10 cellular contexts compared by ENCODE assay signal in genomic region chr1:156505679-156506298, GRCh38. TPM values are rescaled to one million over a fixed set of nuclear protein-coding genes. Genes with fewer than 3 reads are reported as not detected.
DNase-seq lines count a peak whose midpoint lies in the region; ATAC-seq, FAIRE-seq and TF ChIP-seq lines count a peak whose summit lies in the region.
"Had no signal": no experiment of that assay in that cellular context is flagged by ENCODE, and none has a peak within 500 bp of the region (broad histone marks: within the 10 kb centered on the region; RNA-seq: fewer than 3 reads in every experiment).

No MANE protein-coding gene starts in this region.

- no peak for TF ChIP-seq POLR2A in HepG2 (IDR thresholded peaks at IDR 0.05; ENCODE audit: insufficient read depth in 1 of 2, low read depth in 2 of 2, low read length in 2 of 2)

- peak overlapping the region; percentile 93 for H3K4me2 ChIP-seq in HepG2 (ENCODE audit: low read depth, low read length)

- peaks cover 2% of the 10 kb centered on the region for H3K36me3 Mint-ChIP-seq in T-helper 1 cell treated with Interleukin-12 subunit alpha and Interleukin-12 subunit beta and Interleukin-4 antibody, amounts not matched to agents 30 μg/mL and 1 μg/mL, for 36 hours (ENCODE audit: low read depth)
- peaks cover 5 to 6% of the 10 kb centered on the region in 2 donors for H3K36me3 Mint-ChIP-seq in activated naive CD4-positive, alpha-beta T cell treated with anti-CD3 and anti-CD28 coated beads, Interleukin-2, amount 50 U/mL, for 72 hours

- CTCF ChIA-PET in HepG2 (lab: Yijun Ruan, JAX; ENCODE audit: low intra/inter-chr PET ratio, low total read pairs): no interaction called here

- no peak for TF ChIP-seq RAD21 in HepG2 (CRISPR knock-in tag; IDR thresholded peaks at IDR 0.05)

- no peak for TF ChIP-seq CTCF in HepG2 (CRISPR knock-in tag; IDR thresholded peaks at IDR 0.05)

- H3K27ac ChIP-seq in HepG2 (ENCODE audit: extremely low read length, insufficient read depth, low read length) (no peak overlapping the region), substantia nigra (ENCODE audit: low read depth, low read length, poor library complexity, severe bottlenecking) (peak overlapping the region; percentile 98)

- ATAC-seq in activated naive CD4-positive, alpha-beta T cell treated with anti-CD3 and anti-CD28 coated beads, Interleukin-2, amount 50 U/mL, for 72 hours: no peak
- ATAC-seq in HepG2 (no peak), HG02588 (IDR thresholded peaks at IDR 0.05; ENCODE audit: unreplicated experiment) (no peak)

- peaks cover 5 to 49% of the 10 kb centered on the region in 2 experiments; a peak in 4 of 5 replicates for H3K27me3 ChIP-seq in HepG2 (ENCODE audit: control insufficient read depth in 1 of 2, insufficient read depth in 2 of 2, low read length in 2 of 2)

- FAIRE-seq in HepG2 (lab: Jason Lieb, UNC): no peak
- FAIRE-seq: A204.1, bronchial epithelial cell had no signal

- no peak for TF ChIP-seq EP300 in HepG2 (IDR thresholded peaks at IDR 0.05; ENCODE audit: low read depth in 2 of 2, low read length in 2 of 2)
- TF ChIP-seq EP300 in HepG2 (CRISPR knock-in tag; IDR thresholded peaks at IDR 0.05; ENCODE audit: borderline replicate concordance): no peak

- in situ Hi-C loops in HepG2 (cut with HindIII; ENCODE audit: extremely low pct_ligation_motif_present, low pct_unique_long_range_greater_than_20kb): no loop called here

- H2AFZ ChIP-seq in HepG2 (ENCODE audit: low read length): no peak overlapping the region

- H3K36me3 ChIP-seq in HepG2 (replicated peaks in 1 of 2; ENCODE audit: control insufficient read depth in 1 of 2, insufficient read depth in 2 of 2, low read length in 2 of 2): no peaks in the 10 kb centered on the region

- intact Hi-C loops in HepG2 (cut with micrococcal nuclease; ENCODE audit: unreplicated experiment): loop anchor here (2.0 kb wide), 1 partner anchor 35 kb away; no protein-coding TSS in a partner anchor

- H3K9ac ChIP-seq in HepG2 (ENCODE audit: insufficient read depth, low read depth, low read length): 0 out of 2 replicates have a peak overlapping the region, but pooled peaks have one; percentile 52

- H3K4me3 Mint-ChIP-seq in T-helper 1 cell treated with Interleukin-12 subunit alpha and Interleukin-12 subunit beta and Interleukin-4 antibody, amounts not matched to agents 30 μg/mL and 1 μg/mL, for 36 hours: peak overlapping the region; percentile 76

- H3K9me3 ChIP-seq in HepG2 (ENCODE audit: low read length): no peaks in the 10 kb centered on the region

- POLR2A ChIA-PET in HepG2 (lab: Yijun Ruan, JAX): interaction anchor here (1.1 to 2.2 kb wide), 7 partner anchors 10 to 156 kb away, joined by 3 to 37 read pairs (median 5); no protein-coding TSS in a partner anchor

- H4K20me1 ChIP-seq in HepG2 (ENCODE audit: insufficient read depth, low read length): no peaks in the 10 kb centered on the region

- H3K27me3 Mint-ChIP-seq in T-helper 1 cell treated with Interleukin-12 subunit alpha and Interleukin-12 subunit beta and Interleukin-4 antibody, amounts not matched to agents 30 μg/mL and 1 μg/mL, for 36 hours (ENCODE audit: low read depth): peaks cover 3% of the 10 kb centered on the region

- DNase-seq in T-helper 1 cell: no peak
- DNase-seq in activated naive CD4-positive, alpha-beta T cell treated with anti-CD3 and anti-CD28 coated beads, Interleukin-2, amount 50 U/mL, for 72 hours (ENCODE audit: low spot score in 2 of 2): no peak
- DNase-seq in HepG2 (ENCODE audit: low spot score): no peak
- DNase-seq in substantia nigra (lab: John Stamatoyannopoulos, UW): no peak
- no peak for DNase-seq in NCI-H82 treated with DMSO at 0.1 percent for 48 hours (lab: John Stamatoyannopoulos, UW; ENCODE audit: unreplicated experiment)
- DNase-seq in RPMI8226: no peak

- peaks cover 67% of the 10 kb centered on the region for H3K4me1 Mint-ChIP-seq in T-helper 1 cell treated with Interleukin-12 subunit alpha and Interleukin-12 subunit beta and Interleukin-4 antibody, amounts not matched to agents 30 μg/mL and 1 μg/mL, for 36 hours (ENCODE audit: low read depth)

- no peaks in the 10 kb centered on the region for H3K79me2 ChIP-seq in HepG2 (ENCODE audit: insufficient read depth, low read length)

- no peak overlapping the region for H3K4me3 ChIP-seq in HepG2 (replicated peaks in 1 of 3; ENCODE audit: insufficient read depth in 1 of 3, low read depth in 2 of 3, low read length in 3 of 3)

- peak overlapping the region; percentile 96 for H3K27ac Mint-ChIP-seq in T-helper 1 cell treated with Interleukin-12 subunit alpha and Interleukin-12 subunit beta and Interleukin-4 antibody, amounts not matched to agents 30 μg/mL and 1 μg/mL, for 36 hours
- peak overlapping the region; percentile 92 to 96 for H3K27ac Mint-ChIP-seq in activated naive CD4-positive, alpha-beta T cell treated with anti-CD3 and anti-CD28 coated beads, Interleukin-2, amount 50 U/mL, for 72 hours

- 83% methylated on average over 21 of the region's 21 CpGs for WGBS in HepG2 (ENCODE audit: low lambda C conversion rate)

- peaks cover 48% of the 10 kb centered on the region for H3K4me1 ChIP-seq in HepG2 (ENCODE audit: insufficient read depth, low read length)

- BruUV-seq in HepG2 (replicated peaks; lab: Mats Ljungman, UMichigan): no TSS peak

- H3K9me3 Mint-ChIP-seq in T-helper 1 cell treated with Interleukin-12 subunit alpha and Interleukin-12 subunit beta and Interleukin-4 antibody, amounts not matched to agents 30 μg/mL and 1 μg/mL, for 36 hours: no peaks in the 10 kb centered on the region
- H3K9me3 Mint-ChIP-seq in activated naive CD4-positive, alpha-beta T cell treated with anti-CD3 and anti-CD28 coated beads, Interleukin-2, amount 50 U/mL, for 72 hours: peaks cover 0 to 6% of the 10 kb centered on the region in 2 donors

TF ChIP-seq in HepG2, 621 proteins besides CTCF, POLR2A, EP300 and RAD21 (continues in another document):
- TF ChIP-seq KAT2B (IDR thresholded peaks at IDR 0.05; ENCODE audit: borderline replicate concordance, low read depth, low read length): no peak
- TF ChIP-seq ZFP90 (CRISPR knock-in tag; IDR thresholded peaks at IDR 0.05; ENCODE audit: borderline replicate concordance): peak; percentile 22; the same call in 1 of the 2 replicates
- no peak for TF ChIP-seq GATA4 (IDR thresholded peaks at IDR 0.05; ENCODE audit: borderline replicate concordance, low read depth)
- peak; percentile 4; the same call in 1 of the 2 replicates for TF ChIP-seq TFE3 (CRISPR knock-in tag; IDR thresholded peaks at IDR 0.05)
- TF ChIP-seq GMEB2 (CRISPR knock-in tag; IDR thresholded peaks at IDR 0.05; ENCODE audit: low read depth): 0 out of 2 replicates have a peak, but pooled peaks have one; percentile 0
- TF ChIP-seq ZMYM3 (CRISPR knock-in tag; IDR thresholded peaks at IDR 0.05): no peak
- TF ChIP-seq ZNF432 (CRISPR knock-in tag; IDR thresholded peaks at IDR 0.05; ENCODE audit: borderline replicate concordance): no peak
- TF ChIP-seq ZNF260 (CRISPR knock-in tag; IDR thresholded peaks at IDR 0.05; ENCODE audit: borderline replicate concordance, low read depth): no peak

RNA-seq across cellular contexts. Expression of gene MEF2D, which starts 5.2 kb away (rescaled TPM):
- 10 to 100 TPM; 31.7 to 62.5 TPM for total RNA-seq in activated naive CD4-positive, alpha-beta T cell treated with anti-CD3 and anti-CD28 coated beads, Interleukin-2, amount 50 U/mL, for 72 hours
- 1.3 and 1.6 TPM in 2 replicates for total RNA-seq in HepG2 (2016; rRNA removed; fragmentation: Illumina TruSeq; extraction: Trizol)
- total RNA-seq in HepG2 (2016; cell fraction: cytosol; rRNA removed; fragmentation: Illumina TruSeq; extraction: Trizol; ENCODE audit: low read depth): 0.10 and 0.18 TPM in 2 replicates
- 0.94 and 1.4 TPM in 2 replicates for total RNA-seq in HepG2 (2016; cell fraction: insoluble cytoplasmic fraction; rRNA removed; fragmentation: Illumina TruSeq; extraction: Trizol)
- 0.86 and 1.1 TPM in 2 replicates for total RNA-seq in HepG2 (2016; cell fraction: membrane; rRNA removed; fragmentation: Illumina TruSeq; extraction: Trizol)
- 1.6 and 2.1 TPM in 2 replicates for total RNA-seq in HepG2 (2016; cell fraction: nucleus; rRNA removed; fragmentation: Illumina TruSeq; extraction: Trizol)
- polyA plus RNA-seq in HepG2 (2011; rRNA removed): 3.9 and 4.8 TPM in 2 replicates
- polyA plus RNA-seq in HepG2 (2011; cell fraction: cytosol; rRNA removed): 3.4 and 4.5 TPM in 2 replicates
- 16.7 and 19.0 TPM in 2 replicates for polyA plus RNA-seq in HepG2 (2011; cell fraction: nucleus; rRNA removed)
- polyA plus RNA-seq in HepG2 (2012): 7.2 and 7.9 TPM in 2 replicates
- 0.14 and 0.24 TPM in 2 replicates for polyA plus RNA-seq in HepG2 (2016; cell fraction: cytosol; fragmentation: Illumina TruSeq; extraction: Trizol; ENCODE audit: low read depth)
- polyA plus RNA-seq in HepG2 (2016; cell fraction: insoluble cytoplasmic fraction; fragmentation: Illumina TruSeq; extraction: Trizol; ENCODE audit: low read depth): 2.7 and 4.2 TPM in 2 replicates
- 0.64 and 0.70 TPM in 2 replicates for polyA plus RNA-seq in HepG2 (2016; cell fraction: membrane; fragmentation: Illumina TruSeq; extraction: Trizol; ENCODE audit: low read depth)
- 5.2 and 6.2 TPM in 2 replicates for polyA plus RNA-seq in HepG2 (2016; cell fraction: nucleus; fragmentation: Illumina TruSeq; extraction: Trizol; ENCODE audit: insufficient read depth, low read depth)
- polyA minus RNA-seq in HepG2 (2011; rRNA and poly(A)+ RNA removed; ENCODE audit: low replicate concordance): 6.9 and 12.7 TPM in 2 replicates
- polyA minus RNA-seq in HepG2 (2011; cell fraction: cytosol; rRNA and poly(A)+ RNA removed): 4.3 and 7.2 TPM in 2 replicates
- polyA minus RNA-seq in HepG2 (2011; cell fraction: nucleus; rRNA and poly(A)+ RNA removed): 5.4 and 6.3 TPM in 2 replicates

Comparison
In these comparisons a context has a peak if more than half of its experiments do, and no peak if none do; other contexts are left out.
1. RNA of gene MEF2D, which starts 5.2 kb away (total RNA-seq): 31.7 to 62.5 TPM in activated naive CD4-positive, alpha-beta T cell treated with anti-CD3 and anti-CD28 coated beads, Interleukin-2, amount 50 U/mL, for 72 hours; 0.10 to 2.1 TPM in HepG2; every median in the first group is over 10 times any median in the second.